In genomic region chr19:11887247-11887617, GRCh38 we compare ENCODE assay signal across 1 cellular context.
TF ChIP-seq lines count a peak whose summit lies in the region.

No MANE protein-coding gene starts in this region.

TF ChIP-seq in GM23338, 12 proteins besides CTCF, POLR2A, EP300 and RAD21 (continued from another document):
- TF ChIP-seq REST (IDR thresholded peaks at IDR 0.05; ENCODE audit: unreplicated experiment), result no peak
- TF ChIP-seq JUNB (IDR thresholded peaks at IDR 0.05; ENCODE audit: unreplicated experiment), result no peak
- TF ChIP-seq NANOG (IDR thresholded peaks at IDR 0.05; ENCODE audit: borderline replicate concordance), result no peak
- TF ChIP-seq EZH2phosphoT487 (IDR thresholded peaks at IDR 0.05; ENCODE audit: unreplicated experiment), result no peak
- TF ChIP-seq, protein P1, sequence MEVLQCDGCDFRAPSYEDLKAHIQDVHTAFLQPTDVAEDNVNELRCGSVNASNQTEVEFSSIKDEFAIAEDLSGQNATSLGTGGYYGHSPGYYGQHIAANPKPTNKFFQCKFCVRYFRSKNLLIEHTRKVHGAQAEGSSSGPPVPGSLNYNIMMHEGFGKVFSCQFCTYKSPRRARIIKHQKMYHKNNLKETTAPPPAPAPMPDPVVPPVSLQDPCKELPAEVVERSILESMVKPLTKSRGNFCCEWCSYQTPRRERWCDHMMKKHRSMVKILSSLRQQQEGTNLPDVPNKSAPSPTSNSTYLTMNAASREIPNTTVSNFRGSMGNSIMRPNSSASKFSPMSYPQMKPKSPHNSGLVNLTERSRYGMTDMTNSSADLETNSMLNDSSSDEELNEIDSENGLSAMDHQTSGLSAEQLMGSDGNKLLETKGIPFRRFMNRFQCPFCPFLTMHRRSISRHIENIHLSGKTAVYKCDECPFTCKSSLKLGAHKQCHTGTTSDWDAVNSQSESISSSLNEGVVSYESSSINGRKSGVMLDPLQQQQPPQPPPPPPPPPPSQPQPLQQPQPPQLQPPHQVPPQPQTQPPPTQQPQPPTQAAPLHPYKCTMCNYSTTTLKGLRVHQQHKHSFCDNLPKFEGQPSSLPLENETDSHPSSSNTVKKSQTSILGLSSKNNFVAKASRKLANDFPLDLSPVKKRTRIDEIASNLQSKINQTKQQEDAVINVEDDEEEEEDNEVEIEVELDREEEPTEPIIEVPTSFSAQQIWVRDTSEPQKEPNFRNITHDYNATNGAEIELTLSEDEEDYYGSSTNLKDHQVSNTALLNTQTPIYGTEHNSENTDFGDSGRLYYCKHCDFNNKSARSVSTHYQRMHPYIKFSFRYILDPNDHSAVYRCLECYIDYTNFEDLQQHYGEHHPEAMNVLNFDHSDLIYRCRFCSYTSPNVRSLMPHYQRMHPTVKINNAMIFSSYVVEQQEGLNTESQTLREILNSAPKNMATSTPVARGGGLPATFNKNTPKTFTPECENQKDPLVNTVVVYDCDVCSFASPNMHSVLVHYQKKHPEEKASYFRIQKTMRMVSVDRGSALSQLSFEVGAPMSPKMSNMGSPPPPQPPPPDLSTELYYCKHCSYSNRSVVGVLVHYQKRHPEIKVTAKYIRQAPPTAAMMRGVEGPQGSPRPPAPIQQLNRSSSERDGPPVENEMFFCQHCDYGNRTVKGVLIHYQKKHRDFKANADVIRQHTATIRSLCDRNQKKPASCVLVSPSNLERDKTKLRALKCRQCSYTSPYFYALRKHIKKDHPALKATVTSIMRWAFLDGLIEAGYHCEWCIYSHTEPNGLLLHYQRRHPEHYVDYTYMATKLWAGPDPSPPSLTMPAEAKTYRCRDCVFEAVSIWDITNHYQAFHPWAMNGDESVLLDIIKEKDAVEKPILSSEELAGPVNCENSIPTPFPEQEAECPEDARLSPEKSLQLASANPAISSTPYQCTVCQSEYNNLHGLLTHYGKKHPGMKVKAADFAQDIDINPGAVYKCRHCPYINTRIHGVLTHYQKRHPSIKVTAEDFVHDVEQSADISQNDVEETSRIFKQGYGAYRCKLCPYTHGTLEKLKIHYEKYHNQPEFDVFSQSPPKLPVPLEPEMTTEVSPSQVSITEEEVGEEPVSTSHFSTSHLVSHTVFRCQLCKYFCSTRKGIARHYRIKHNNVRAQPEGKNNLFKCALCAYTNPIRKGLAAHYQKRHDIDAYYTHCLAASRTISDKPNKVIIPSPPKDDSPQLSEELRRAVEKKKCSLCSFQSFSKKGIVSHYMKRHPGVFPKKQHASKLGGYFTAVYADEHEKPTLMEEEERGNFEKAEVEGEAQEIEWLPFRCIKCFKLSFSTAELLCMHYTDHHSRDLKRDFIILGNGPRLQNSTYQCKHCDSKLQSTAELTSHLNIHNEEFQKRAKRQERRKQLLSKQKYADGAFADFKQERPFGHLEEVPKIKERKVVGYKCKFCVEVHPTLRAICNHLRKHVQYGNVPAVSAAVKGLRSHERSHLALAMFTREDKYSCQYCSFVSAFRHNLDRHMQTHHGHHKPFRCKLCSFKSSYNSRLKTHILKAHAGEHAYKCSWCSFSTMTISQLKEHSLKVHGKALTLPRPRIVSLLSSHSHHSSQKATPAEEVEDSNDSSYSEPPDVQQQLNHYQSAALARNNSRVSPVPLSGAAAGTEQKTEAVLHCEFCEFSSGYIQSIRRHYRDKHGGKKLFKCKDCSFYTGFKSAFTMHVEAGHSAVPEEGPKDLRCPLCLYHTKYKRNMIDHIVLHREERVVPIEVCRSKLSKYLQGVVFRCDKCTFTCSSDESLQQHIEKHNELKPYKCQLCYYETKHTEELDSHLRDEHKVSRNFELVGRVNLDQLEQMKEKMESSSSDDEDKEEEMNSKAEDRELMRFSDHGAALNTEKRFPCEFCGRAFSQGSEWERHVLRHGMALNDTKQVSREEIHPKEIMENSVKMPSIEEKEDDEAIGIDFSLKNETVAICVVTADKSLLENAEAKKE (CRISPR knock-in tag; IDR thresholded peaks at IDR 0.05), result no peak
- no peak for TF ChIP-seq ZNF331 (CRISPR knock-in tag; IDR thresholded peaks at IDR 0.05; ENCODE audit: low read depth)
- no peak for TF ChIP-seq CREB1 (CRISPR knock-in tag; IDR thresholded peaks at IDR 0.05; ENCODE audit: low read depth)
- no peak for TF ChIP-seq STAT1 (IDR thresholded peaks at IDR 0.05; ENCODE audit: unreplicated experiment)
- TF ChIP-seq EZH2 (IDR thresholded peaks at IDR 0.05; ENCODE audit: low read depth, unreplicated experiment), result no peak
- TF ChIP-seq POLR2AphosphoS5 (IDR thresholded peaks at IDR 0.05; ENCODE audit: low read depth), result no peak
- no peak for TF ChIP-seq ZNF114 (CRISPR knock-in tag; IDR thresholded peaks at IDR 0.05)
